ENCODE assay signal across 8 cellular contexts in the genomic region with DNA sequence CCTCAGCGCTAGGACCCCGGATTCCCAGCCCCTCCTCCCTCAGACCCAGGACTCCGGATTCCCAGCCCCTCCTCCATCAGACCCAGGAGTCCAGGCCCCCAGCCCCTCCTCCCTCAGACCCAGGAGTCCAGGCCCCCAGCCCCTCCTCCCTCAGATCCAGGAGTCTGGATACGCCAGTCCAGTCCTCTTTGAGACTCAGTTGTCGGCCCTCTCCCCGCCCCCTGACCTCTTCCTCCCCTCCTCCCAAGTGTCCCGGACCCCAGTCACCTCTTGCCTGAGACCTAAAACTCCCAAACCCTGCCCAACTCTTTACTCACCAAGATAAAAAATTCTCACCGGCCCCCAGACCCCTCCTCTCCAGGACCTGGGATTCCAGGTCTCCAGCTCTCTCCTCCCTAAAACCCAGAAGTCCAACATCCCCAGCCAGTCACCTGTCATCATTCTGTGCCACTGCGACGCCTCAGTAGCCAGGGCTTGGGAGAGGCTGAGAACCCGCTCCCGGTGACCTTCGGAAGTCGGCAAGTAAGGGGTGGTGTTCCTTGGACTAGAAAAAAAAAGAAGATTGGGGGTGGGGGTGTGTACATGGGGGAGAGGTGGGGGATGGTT. TPM values are rescaled to one million over a fixed set of nuclear protein-coding genes. Genes with fewer than 3 reads are reported as not detected.
A peak's percentile ranks its signal among the peaks of the same experiment; 100 is the strongest.
DNase-seq lines count a peak whose midpoint lies in the region; ATAC-seq and TF ChIP-seq lines count a peak whose summit lies in the region.

No MANE protein-coding gene starts in this region.

- peaks cover 10% of the 10 kb centered on the region; the same call in 1 of the 2 replicates for H3K27me3 Mint-ChIP-seq in HFFc6 (ENCODE audit: insufficient read depth)
- peaks cover 0 to 11% (median 0%) of the 10 kb centered on the region in 5 donors for H3K27me3 Mint-ChIP-seq in naive thymus-derived CD4-positive, alpha-beta T cell

- peak overlapping the region; percentile 51 for H3K4me3 ChIP-seq in AG10803 (ENCODE audit: low read length)
- no peak overlapping the region for H3K4me3 ChIP-seq in naive thymus-derived CD4-positive, alpha-beta T cell (ENCODE audit: low read length)

- POLR2A ChIA-PET in naive thymus-derived CD4-positive, alpha-beta T cell (lab: Charles Lee), result interaction anchor here (1.1 to 1.3 kb wide), 2 partner anchors 42 to 89 kb away, joined by 3 to 5 read pairs; no protein-coding TSS in a partner anchor

- peaks cover 12 to 16% of the 10 kb centered on the region in 2 donors for H3K4me1 ChIP-seq in naive thymus-derived CD4-positive, alpha-beta T cell (ENCODE audit: control insufficient read depth in 2 of 2, insufficient read depth in 2 of 2, low read length in 2 of 2)

- peaks cover 0 to 5% of the 10 kb centered on the region in 2 donors for H3K27me3 ChIP-seq in naive thymus-derived CD4-positive, alpha-beta T cell (ENCODE audit: control insufficient read depth in 2 of 2, insufficient read depth in 2 of 2, low read length in 2 of 2)

- DNase-seq in AG10803 (ENCODE audit: low read depth) (no peak), HFFc6 (no peak), cerebellar cortex (ENCODE audit: low spot score) (peak; percentile 33), NCI-H1105 (lab: John Stamatoyannopoulos, UW) (no peak), iPS-NIHi7 (ENCODE audit: extremely low spot score) (no peak)
- no peak for DNase-seq in naive thymus-derived CD4-positive, alpha-beta T cell

- no peaks in the 10 kb centered on the region for H3K9me3 ChIP-seq in naive thymus-derived CD4-positive, alpha-beta T cell (ENCODE audit: control insufficient read depth in 2 of 3, low read length in 3 of 3)

- intact Hi-C loops in naive thymus-derived CD4-positive, alpha-beta T cell (cut with micrococcal nuclease), result loop anchor here (1.0 to 5.0 kb wide), 3 partner anchors 63 to 115 kb away; a partner anchor contains a TSS

- H3K27ac ChIP-seq in naive thymus-derived CD4-positive, alpha-beta T cell (ENCODE audit: low read depth, low read length), result peak overlapping the region; percentile 53

- H3K4me1 Mint-ChIP-seq in HFFc6 (ENCODE audit: low read depth), result peaks cover 21% of the 10 kb centered on the region
- H3K4me1 Mint-ChIP-seq in naive thymus-derived CD4-positive, alpha-beta T cell, result peaks cover 16 to 26% (median 25%) of the 10 kb centered on the region in 7 donors

- no peak for TF ChIP-seq CTCF in AG10803 (conservative IDR thresholded peaks at IDR 0.05; ENCODE audit: low read length)
- TF ChIP-seq CTCF in HFFc6 (IDR thresholded peaks at IDR 0.05), result no peak

- H3K27ac Mint-ChIP-seq in HFFc6, result peak overlapping the region; percentile 33; the same call in 1 of the 2 replicates
- peak overlapping the region in 4 of 9 donors; percentile 15 to 74 (median 44) for H3K27ac Mint-ChIP-seq in naive thymus-derived CD4-positive, alpha-beta T cell

- ATAC-seq in naive thymus-derived CD4-positive, alpha-beta T cell, result no peak
- ATAC-seq in GM18858 (IDR thresholded peaks at IDR 0.05; ENCODE audit: unreplicated experiment), result no peak
- no peak for ATAC-seq in GM18502 (IDR thresholded peaks at IDR 0.05; ENCODE audit: poor library complexity, unreplicated experiment)

- no peaks in the 10 kb centered on the region for H3K36me3 ChIP-seq in naive thymus-derived CD4-positive, alpha-beta T cell (ENCODE audit: control insufficient read depth in 2 of 3, insufficient read depth in 3 of 3, low read length in 3 of 3)

- CTCF ChIA-PET in naive thymus-derived CD4-positive, alpha-beta T cell (lab: Charles Lee), result interaction anchor here (1.0 to 2.2 kb wide), 6 partner anchors 20 to 192 kb away, joined by 3 to 29 read pairs (median 4); a partner anchor contains a TSS

- peak overlapping the region; percentile 57; the same call in 1 of the 2 replicates for H3K4me3 Mint-ChIP-seq in HFFc6
- peak overlapping the region in 8 of 10 donors; percentile 29 to 94 (median 49) for H3K4me3 Mint-ChIP-seq in naive thymus-derived CD4-positive, alpha-beta T cell

- H3K9me3 Mint-ChIP-seq in HFFc6, result no peaks in the 10 kb centered on the region
- peaks cover 0 to 1% (median 0%) of the 10 kb centered on the region in 11 donors for H3K9me3 Mint-ChIP-seq in naive thymus-derived CD4-positive, alpha-beta T cell

- H3K36me3 Mint-ChIP-seq in HFFc6 (ENCODE audit: low read depth), result peaks cover 4% of the 10 kb centered on the region; the same call in 1 of the 2 replicates
- H3K36me3 Mint-ChIP-seq in naive thymus-derived CD4-positive, alpha-beta T cell, result peaks cover 0 to 1% (median 0%) of the 10 kb centered on the region in 5 donors

RNA-seq across cellular contexts. Expression of a gene that starts 1.4 kb away (rescaled TPM):
- total RNA-seq in HFFc6 (2021; fragmentation: NEBNext Ultra II Directional; extraction: Animal tissue kit (Norgen Biotek cat#: 25700)), result 1 to 10 TPM; 2.9 to 10.0 (median 8.9) TPM
- total RNA-seq in naive thymus-derived CD4-positive, alpha-beta T cell, result 1 to 10 TPM in 2 of 5 experiments, under 1 TPM in 2, not detected in 1; 0.38 to 2.9 (median 1.2) TPM
- polyA plus RNA-seq in naive thymus-derived CD4-positive, alpha-beta T cell, result 1 to 10 TPM in 1 of 2 donors, under 1 TPM in 1; 0.66 to 1.7 TPM

RNA-seq across cellular contexts. Expression of a gene that starts 26.9 kb away (rescaled TPM):
- 10 to 100 TPM; 31.3 to 41.2 (median 34.0) TPM for total RNA-seq in HFFc6 (2021; fragmentation: NEBNext Ultra II Directional; extraction: Animal tissue kit (Norgen Biotek cat#: 25700))
- 10 to 100 TPM; 16.7 to 53.1 (median 22.5) TPM for total RNA-seq in naive thymus-derived CD4-positive, alpha-beta T cell
- 10 to 100 TPM; 25.5 to 30.9 TPM for polyA plus RNA-seq in naive thymus-derived CD4-positive, alpha-beta T cell

RNA-seq across cellular contexts. Expression of a gene that starts 30.7 kb away (rescaled TPM):
- 10 to 100 TPM in 4 of 6 experiments, 1 to 10 TPM in 2; 7.7 to 15.1 (median 13.2) TPM for total RNA-seq in HFFc6 (2021; fragmentation: NEBNext Ultra II Directional; extraction: Animal tissue kit (Norgen Biotek cat#: 25700))
- 1 to 10 TPM; 2.1 to 7.4 (median 4.0) TPM for total RNA-seq in naive thymus-derived CD4-positive, alpha-beta T cell
- 1 to 10 TPM; 2.6 to 5.6 TPM for polyA plus RNA-seq in naive thymus-derived CD4-positive, alpha-beta T cell

RNA-seq across cellular contexts. Expression of a gene that starts 34.5 kb away (rescaled TPM):
- total RNA-seq in HFFc6 (2021; fragmentation: NEBNext Ultra II Directional; extraction: Animal tissue kit (Norgen Biotek cat#: 25700)), result 10 to 100 TPM; 70.2 to 97.3 (median 89.6) TPM
- total RNA-seq in naive thymus-derived CD4-positive, alpha-beta T cell, result 1,000 to 10,000 TPM in 1 of 5 experiments, 100 to 1,000 TPM in 1, 10 to 100 TPM in 3; 31.5 to 1,030 (median 71.9) TPM
- 10 to 100 TPM; 23.0 to 29.8 TPM for polyA plus RNA-seq in naive thymus-derived CD4-positive, alpha-beta T cell
